1 cellular context compared by ENCODE assay signal in the genomic region with DNA sequence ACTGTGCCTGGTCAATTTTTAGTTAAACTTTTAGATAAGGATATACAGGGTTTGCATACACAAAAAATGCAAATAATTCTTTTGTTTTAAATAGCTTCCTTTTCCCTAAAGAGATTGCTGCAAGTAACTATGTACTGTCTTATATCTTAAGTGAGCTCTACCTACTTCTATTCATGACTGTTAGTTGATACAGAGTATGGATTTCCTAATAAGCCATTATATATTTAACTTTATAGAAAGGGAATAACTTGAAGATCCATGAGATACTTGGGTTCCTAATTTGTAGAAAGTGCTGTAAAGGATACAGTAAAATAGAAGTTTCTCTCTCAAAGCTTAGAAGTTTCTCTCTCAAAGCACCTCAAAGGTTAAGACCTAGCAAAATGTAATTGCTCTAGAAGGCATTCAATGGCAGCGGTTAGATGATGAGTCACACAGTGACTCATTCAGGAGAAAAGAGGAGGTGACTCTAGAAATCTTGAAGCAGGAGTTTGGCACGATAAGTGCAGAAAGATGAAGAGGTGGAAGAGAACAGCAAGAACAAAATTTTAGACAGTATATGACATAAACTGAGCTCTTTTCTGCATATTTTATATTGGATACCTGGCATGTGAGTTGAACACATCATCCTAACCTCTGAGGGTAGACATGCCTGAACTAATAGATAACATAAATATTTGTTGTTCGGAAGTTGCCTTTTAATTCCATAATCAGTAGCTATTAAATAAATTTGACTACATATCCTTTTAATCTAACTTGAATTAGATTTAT.
A peak's percentile ranks its signal among the peaks of the same experiment; 100 is the strongest.
TF ChIP-seq lines count a peak whose summit lies in the region.

No MANE protein-coding gene starts in this region.

TF ChIP-seq in K562, 482 proteins besides CTCF, POLR2A, EP300 and RAD21 (continued from another document and continues in another):
- TF ChIP-seq, protein P1, sequence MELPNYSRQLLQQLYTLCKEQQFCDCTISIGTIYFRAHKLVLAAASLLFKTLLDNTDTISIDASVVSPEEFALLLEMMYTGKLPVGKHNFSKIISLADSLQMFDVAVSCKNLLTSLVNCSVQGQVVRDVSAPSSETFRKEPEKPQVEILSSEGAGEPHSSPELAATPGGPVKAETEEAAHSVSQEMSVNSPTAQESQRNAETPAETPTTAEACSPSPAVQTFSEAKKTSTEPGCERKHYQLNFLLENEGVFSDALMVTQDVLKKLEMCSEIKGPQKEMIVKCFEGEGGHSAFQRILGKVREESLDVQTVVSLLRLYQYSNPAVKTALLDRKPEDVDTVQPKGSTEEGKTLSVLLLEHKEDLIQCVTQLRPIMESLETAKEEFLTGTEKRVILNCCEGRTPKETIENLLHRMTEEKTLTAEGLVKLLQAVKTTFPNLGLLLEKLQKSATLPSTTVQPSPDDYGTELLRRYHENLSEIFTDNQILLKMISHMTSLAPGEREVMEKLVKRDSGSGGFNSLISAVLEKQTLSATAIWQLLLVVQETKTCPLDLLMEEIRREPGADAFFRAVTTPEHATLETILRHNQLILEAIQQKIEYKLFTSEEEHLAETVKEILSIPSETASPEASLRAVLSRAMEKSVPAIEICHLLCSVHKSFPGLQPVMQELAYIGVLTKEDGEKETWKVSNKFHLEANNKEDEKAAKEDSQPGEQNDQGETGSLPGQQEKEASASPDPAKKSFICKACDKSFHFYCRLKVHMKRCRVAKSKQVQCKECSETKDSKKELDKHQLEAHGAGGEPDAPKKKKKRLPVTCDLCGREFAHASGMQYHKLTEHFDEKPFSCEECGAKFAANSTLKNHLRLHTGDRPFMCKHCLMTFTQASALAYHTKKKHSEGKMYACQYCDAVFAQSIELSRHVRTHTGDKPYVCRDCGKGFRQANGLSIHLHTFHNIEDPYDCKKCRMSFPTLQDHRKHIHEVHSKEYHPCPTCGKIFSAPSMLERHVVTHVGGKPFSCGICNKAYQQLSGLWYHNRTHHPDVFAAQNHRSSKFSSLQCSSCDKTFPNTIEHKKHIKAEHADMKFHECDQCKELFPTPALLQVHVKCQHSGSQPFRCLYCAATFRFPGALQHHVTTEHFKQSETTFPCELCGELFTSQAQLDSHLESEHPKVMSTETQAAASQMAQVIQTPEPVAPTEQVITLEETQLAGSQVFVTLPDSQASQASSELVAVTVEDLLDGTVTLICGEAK (IDR thresholded peaks at IDR 0.05) = 0 out of 2 replicates have a peak, but pooled peaks have one; percentile 14
- TF ChIP-seq, protein P1 (CRISPR knock-in tag; IDR thresholded peaks at IDR 0.05) = no peak
- TF ChIP-seq TRIM28 (IDR thresholded peaks at IDR 0.05) (peak; percentile 57; the same call in 1 of the 2 replicates), EHMT2 (IDR thresholded peaks at IDR 0.05) (peak; percentile 88), DNMT1 (IDR thresholded peaks at IDR 0.05) (no peak), OTX1 (CRISPR knock-in tag; IDR thresholded peaks at IDR 0.05) (no peak), CSDE1 (IDR thresholded peaks at IDR 0.05) (peak in 1 of 2 experiments; percentile 10; a peak in 2 of 4 replicates), RBM14 (IDR thresholded peaks at IDR 0.05; ENCODE audit: borderline replicate concordance, insufficient read depth, low read depth, low read length) (no peak), ZNF165 (CRISPR knock-in tag; IDR thresholded peaks at IDR 0.05; ENCODE audit: borderline replicate concordance) (no peak), DIDO1 (tag; IDR thresholded peaks at IDR 0.05; ENCODE audit: low read depth) (no peak), NR4A1 (CRISPR knock-in tag; IDR thresholded peaks at IDR 0.05) (no peak), NR4A1 (tag; IDR thresholded peaks at IDR 0.05) (no peak), ZSCAN32 (CRISPR knock-in tag; IDR thresholded peaks at IDR 0.05) (no peak), STAT5A (IDR thresholded peaks at IDR 0.05; ENCODE audit: borderline replicate concordance, low read length) (peak; percentile 41; the same call in 1 of the 2 replicates), ELF1 (tag; IDR thresholded peaks at IDR 0.05) (no peak), DPF2 (IDR thresholded peaks at IDR 0.05) (peak; percentile 100), HNRNPLL (IDR thresholded peaks at IDR 0.05; ENCODE audit: low read depth, low read length, poor library complexity, severe bottlenecking) (no peak), DACH1 (IDR thresholded peaks at IDR 0.05; ENCODE audit: partially characterized antibody) (no peak), MXI1 (IDR thresholded peaks at IDR 0.05; ENCODE audit: low read depth, low read length) (no peak), HMGN3 (IDR thresholded peaks at IDR 0.05; ENCODE audit: borderline replicate concordance, extremely low read depth, insufficient read length, low read depth, low read length) (no peak)
- TF ChIP-seq, protein P2, sequence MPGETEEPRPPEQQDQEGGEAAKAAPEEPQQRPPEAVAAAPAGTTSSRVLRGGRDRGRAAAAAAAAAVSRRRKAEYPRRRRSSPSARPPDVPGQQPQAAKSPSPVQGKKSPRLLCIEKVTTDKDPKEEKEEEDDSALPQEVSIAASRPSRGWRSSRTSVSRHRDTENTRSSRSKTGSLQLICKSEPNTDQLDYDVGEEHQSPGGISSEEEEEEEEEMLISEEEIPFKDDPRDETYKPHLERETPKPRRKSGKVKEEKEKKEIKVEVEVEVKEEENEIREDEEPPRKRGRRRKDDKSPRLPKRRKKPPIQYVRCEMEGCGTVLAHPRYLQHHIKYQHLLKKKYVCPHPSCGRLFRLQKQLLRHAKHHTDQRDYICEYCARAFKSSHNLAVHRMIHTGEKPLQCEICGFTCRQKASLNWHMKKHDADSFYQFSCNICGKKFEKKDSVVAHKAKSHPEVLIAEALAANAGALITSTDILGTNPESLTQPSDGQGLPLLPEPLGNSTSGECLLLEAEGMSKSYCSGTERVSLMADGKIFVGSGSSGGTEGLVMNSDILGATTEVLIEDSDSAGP (CRISPR knock-in tag; IDR thresholded peaks at IDR 0.05) = no peak
- TF ChIP-seq, protein P3, sequence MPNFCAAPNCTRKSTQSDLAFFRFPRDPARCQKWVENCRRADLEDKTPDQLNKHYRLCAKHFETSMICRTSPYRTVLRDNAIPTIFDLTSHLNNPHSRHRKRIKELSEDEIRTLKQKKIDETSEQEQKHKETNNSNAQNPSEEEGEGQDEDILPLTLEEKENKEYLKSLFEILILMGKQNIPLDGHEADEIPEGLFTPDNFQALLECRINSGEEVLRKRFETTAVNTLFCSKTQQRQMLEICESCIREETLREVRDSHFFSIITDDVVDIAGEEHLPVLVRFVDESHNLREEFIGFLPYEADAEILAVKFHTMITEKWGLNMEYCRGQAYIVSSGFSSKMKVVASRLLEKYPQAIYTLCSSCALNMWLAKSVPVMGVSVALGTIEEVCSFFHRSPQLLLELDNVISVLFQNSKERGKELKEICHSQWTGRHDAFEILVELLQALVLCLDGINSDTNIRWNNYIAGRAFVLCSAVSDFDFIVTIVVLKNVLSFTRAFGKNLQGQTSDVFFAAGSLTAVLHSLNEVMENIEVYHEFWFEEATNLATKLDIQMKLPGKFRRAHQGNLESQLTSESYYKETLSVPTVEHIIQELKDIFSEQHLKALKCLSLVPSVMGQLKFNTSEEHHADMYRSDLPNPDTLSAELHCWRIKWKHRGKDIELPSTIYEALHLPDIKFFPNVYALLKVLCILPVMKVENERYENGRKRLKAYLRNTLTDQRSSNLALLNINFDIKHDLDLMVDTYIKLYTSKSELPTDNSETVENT (CRISPR knock-in tag; IDR thresholded peaks at IDR 0.05) = no peak
- TF ChIP-seq, protein P4, sequence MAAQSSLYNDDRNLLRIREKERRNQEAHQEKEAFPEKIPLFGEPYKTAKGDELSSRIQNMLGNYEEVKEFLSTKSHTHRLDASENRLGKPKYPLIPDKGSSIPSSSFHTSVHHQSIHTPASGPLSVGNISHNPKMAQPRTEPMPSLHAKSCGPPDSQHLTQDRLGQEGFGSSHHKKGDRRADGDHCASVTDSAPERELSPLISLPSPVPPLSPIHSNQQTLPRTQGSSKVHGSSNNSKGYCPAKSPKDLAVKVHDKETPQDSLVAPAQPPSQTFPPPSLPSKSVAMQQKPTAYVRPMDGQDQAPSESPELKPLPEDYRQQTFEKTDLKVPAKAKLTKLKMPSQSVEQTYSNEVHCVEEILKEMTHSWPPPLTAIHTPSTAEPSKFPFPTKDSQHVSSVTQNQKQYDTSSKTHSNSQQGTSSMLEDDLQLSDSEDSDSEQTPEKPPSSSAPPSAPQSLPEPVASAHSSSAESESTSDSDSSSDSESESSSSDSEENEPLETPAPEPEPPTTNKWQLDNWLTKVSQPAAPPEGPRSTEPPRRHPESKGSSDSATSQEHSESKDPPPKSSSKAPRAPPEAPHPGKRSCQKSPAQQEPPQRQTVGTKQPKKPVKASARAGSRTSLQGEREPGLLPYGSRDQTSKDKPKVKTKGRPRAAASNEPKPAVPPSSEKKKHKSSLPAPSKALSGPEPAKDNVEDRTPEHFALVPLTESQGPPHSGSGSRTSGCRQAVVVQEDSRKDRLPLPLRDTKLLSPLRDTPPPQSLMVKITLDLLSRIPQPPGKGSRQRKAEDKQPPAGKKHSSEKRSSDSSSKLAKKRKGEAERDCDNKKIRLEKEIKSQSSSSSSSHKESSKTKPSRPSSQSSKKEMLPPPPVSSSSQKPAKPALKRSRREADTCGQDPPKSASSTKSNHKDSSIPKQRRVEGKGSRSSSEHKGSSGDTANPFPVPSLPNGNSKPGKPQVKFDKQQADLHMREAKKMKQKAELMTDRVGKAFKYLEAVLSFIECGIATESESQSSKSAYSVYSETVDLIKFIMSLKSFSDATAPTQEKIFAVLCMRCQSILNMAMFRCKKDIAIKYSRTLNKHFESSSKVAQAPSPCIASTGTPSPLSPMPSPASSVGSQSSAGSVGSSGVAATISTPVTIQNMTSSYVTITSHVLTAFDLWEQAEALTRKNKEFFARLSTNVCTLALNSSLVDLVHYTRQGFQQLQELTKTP (IDR thresholded peaks at IDR 0.05; ENCODE audit: low read depth in 1 of 2, partially characterized antibody in 2 of 2) = peak in 1 of 2 experiments; percentile 79
- TF ChIP-seq, protein P5, sequence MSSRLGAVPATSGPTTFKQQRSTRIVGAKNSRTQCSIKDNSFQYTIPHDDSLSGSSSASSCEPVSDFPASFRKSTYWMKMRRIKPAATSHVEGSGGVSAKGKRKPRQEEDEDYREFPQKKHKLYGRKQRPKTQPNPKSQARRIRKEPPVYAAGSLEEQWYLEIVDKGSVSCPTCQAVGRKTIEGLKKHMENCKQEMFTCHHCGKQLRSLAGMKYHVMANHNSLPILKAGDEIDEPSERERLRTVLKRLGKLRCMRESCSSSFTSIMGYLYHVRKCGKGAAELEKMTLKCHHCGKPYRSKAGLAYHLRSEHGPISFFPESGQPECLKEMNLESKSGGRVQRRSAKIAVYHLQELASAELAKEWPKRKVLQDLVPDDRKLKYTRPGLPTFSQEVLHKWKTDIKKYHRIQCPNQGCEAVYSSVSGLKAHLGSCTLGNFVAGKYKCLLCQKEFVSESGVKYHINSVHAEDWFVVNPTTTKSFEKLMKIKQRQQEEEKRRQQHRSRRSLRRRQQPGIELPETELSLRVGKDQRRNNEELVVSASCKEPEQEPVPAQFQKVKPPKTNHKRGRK (tag; IDR thresholded peaks at IDR 0.05) = no peak
- TF ChIP-seq, protein P6, sequence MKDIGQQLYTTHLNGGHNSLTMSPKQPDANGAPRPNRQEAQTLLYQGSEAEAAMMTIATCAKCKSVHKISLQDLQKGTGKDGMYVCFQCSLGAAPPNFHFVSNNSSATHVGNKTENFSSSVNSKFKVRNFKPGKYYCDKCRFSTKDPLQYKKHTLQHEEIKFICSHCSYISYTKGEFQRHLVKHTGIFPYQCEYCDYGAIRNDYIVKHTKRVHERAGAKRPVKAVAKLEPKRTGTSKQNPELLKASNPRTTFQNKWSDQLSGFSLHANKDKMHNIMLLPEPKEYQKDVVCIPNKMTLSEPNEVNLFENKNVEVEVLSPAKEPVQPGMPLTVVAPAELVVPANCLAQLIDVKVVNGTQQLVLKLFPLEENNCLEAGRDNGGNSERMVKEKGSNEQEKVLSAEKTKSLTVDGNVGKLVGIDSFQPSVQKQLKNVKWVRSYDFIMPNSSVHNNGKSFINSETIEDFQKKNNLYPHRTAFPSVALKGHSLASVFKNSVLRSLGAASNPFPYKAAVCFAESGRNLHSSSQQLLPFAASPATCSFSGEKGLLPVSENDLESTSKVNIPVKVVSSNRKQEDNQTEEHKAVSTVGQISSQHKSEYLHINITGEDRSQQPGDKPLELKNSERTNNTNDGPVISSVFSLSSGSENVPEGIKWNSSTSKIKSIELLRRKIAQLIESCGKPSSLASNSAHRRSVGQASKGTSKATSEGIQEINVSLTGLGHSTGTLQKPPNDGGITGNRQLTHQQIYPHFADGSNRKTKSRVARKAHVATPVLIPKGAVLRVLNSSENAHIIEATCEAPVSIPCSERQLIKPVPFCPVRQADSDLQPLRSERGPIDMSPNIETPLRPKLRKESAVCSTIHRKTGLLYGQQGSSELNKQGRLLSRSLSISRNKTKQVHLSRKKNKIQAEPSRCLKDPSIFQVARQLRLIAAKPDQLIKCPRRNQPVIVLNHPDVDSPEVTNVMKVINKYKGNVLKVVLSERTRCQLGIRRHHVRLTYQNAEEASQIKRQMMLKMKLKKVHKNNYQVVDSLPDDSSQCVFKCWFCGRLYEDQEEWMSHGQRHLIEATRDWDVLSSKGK (CRISPR knock-in tag; IDR thresholded peaks at IDR 0.05) = no peak
